8 cellular contexts compared by ENCODE assay signal in genomic region chr22:30386608-30386959, GRCh38. TPM values are rescaled to one million over a fixed set of nuclear protein-coding genes. Genes with fewer than 3 reads are reported as not detected.
DNase-seq lines count a peak whose midpoint lies in the region; ATAC-seq and TF ChIP-seq lines count a peak whose summit lies in the region.

No MANE protein-coding gene starts in this region.

- TF ChIP-seq CTCF in LNCaP clone FGC (IDR thresholded peaks at IDR 0.05; ENCODE audit: control insufficient read depth, extremely low read depth, insufficient read depth) (no peak), neural cell (IDR thresholded peaks at IDR 0.05; ENCODE audit: poor library complexity, severe bottlenecking) (no peak)

- peak overlapping the region; percentile 80 to 90 (median 85) for H3K9ac ChIP-seq in BLaER1 treated with 17β-estradiol and CSF1 and Interleukin-3, amounts not matched to agents 10 nM and 100 nM
- peak overlapping the region; percentile 55 for H3K9ac ChIP-seq in neural cell (ENCODE audit: low read length)

- H3K4me2 ChIP-seq in BLaER1 treated with 17β-estradiol and CSF1 and Interleukin-3, amounts not matched to agents 10 nM and 100 nM, result peak overlapping the region; percentile 72 to 98 (median 86)
- H3K4me2 ChIP-seq in neural cell (ENCODE audit: low read length), result no peak overlapping the region

- H3F3A ChIP-seq in neural cell (ENCODE audit: insufficient read depth, low read length, poor library complexity, severe bottlenecking), result no peaks in the 10 kb centered on the region

- ATAC-seq in GM18867 (IDR thresholded peaks at IDR 0.05; ENCODE audit: unreplicated experiment) (no peak), HG02973 (IDR thresholded peaks at IDR 0.05; ENCODE audit: unreplicated experiment) (no peak), HG02623 (IDR thresholded peaks at IDR 0.05; ENCODE audit: unreplicated experiment) (no peak)

- TF ChIP-seq EP300 in neural cell (conservative IDR thresholded peaks at IDR 0.05; ENCODE audit: poor library complexity, severe bottlenecking), result no peak

- H3K4me1 ChIP-seq in BLaER1 treated with 17β-estradiol and CSF1 and Interleukin-3, amounts not matched to agents 10 nM and 100 nM, result peaks cover 20 to 30% (median 25%) of the 10 kb centered on the region in 10 experiments
- peaks cover 8% of the 10 kb centered on the region for H3K4me1 ChIP-seq in effector memory CD4-positive, alpha-beta T cell (ENCODE audit: control insufficient read depth, insufficient read depth, low read length, poor library complexity, severe bottlenecking)

- peaks cover 0 to 10% (median 0%) of the 10 kb centered on the region in 11 experiments; a peak in 8 of 22 replicates for H3K9me3 ChIP-seq in BLaER1 treated with 17β-estradiol and CSF1 and Interleukin-3, amounts not matched to agents 10 nM and 100 nM (replicated peaks in 1 of 11)
- no peaks in the 10 kb centered on the region for H3K9me3 ChIP-seq in effector memory CD4-positive, alpha-beta T cell (ENCODE audit: control insufficient read depth, low read length)
- no peaks in the 10 kb centered on the region for H3K9me3 ChIP-seq in neural cell (ENCODE audit: low read length)

- peak overlapping the region; percentile 68 to 83 (median 76) for H3K4me3 ChIP-seq in BLaER1 treated with 17β-estradiol and CSF1 and Interleukin-3, amounts not matched to agents 10 nM and 100 nM
- H3K4me3 ChIP-seq in LNCaP clone FGC (ENCODE audit: low read depth, low read length), result peak overlapping the region; percentile 70
- peak overlapping the region; percentile 32 for H3K4me3 ChIP-seq in effector memory CD4-positive, alpha-beta T cell (ENCODE audit: insufficient read depth, low read depth, low read length, poor library complexity, severe bottlenecking)
- H3K4me3 ChIP-seq in neural cell (ENCODE audit: low read length), result peak overlapping the region; percentile 63

- no peak overlapping the region for H2AFZ ChIP-seq in neural cell (ENCODE audit: low read depth, low read length)

- TF ChIP-seq RAD21 in neural cell (conservative IDR thresholded peaks at IDR 0.05), result no peak

- no peak for DNase-seq in LNCaP clone FGC (ENCODE audit: low read depth)
- DNase-seq in effector memory CD4-positive, alpha-beta T cell, result no peak
- DNase-seq in pons (ENCODE audit: low spot score), result no peak

- H3K27me3 ChIP-seq in BLaER1 treated with 17β-estradiol and CSF1 and Interleukin-3, amounts not matched to agents 10 nM and 100 nM, result no peaks in the 10 kb centered on the region
- H3K27me3 ChIP-seq in effector memory CD4-positive, alpha-beta T cell (replicated peaks; ENCODE audit: control insufficient read depth, insufficient read depth, low read length, poor library complexity, severe bottlenecking), result no peaks in the 10 kb centered on the region
- no peaks in the 10 kb centered on the region for H3K27me3 ChIP-seq in neural cell (ENCODE audit: insufficient read depth, low read depth, low read length)

- H3K27ac ChIP-seq in BLaER1 treated with 17β-estradiol and CSF1 and Interleukin-3, amounts not matched to agents 10 nM and 100 nM, result peak overlapping the region in 10 of 11 experiments; percentile 37 to 82 (median 78); a peak in 17 of 22 replicates
- no peak overlapping the region for H3K27ac ChIP-seq in effector memory CD4-positive, alpha-beta T cell (ENCODE audit: insufficient read depth, low read length, poor library complexity, severe bottlenecking)
- H3K27ac ChIP-seq in neural cell (ENCODE audit: low read length), result no peak overlapping the region

- H3K79me2 ChIP-seq in neural cell (replicated peaks; ENCODE audit: insufficient read depth, low read length), result no peaks in the 10 kb centered on the region

- no peaks in the 10 kb centered on the region; a peak in 1 of 22 replicates for H4K20me1 ChIP-seq in BLaER1 treated with 17β-estradiol and CSF1 and Interleukin-3, amounts not matched to agents 10 nM and 100 nM
- H4K20me1 ChIP-seq in neural cell (ENCODE audit: insufficient read depth), result no peaks in the 10 kb centered on the region

- H3K9me2 ChIP-seq in neural cell (ENCODE audit: insufficient read depth, low read length), result no peaks in the 10 kb centered on the region

- peaks cover 0 to 22% (median 0%) of the 10 kb centered on the region in 11 experiments; a peak in 5 of 22 replicates for H3K36me3 ChIP-seq in BLaER1 treated with 17β-estradiol and CSF1 and Interleukin-3, amounts not matched to agents 10 nM and 100 nM
- H3K36me3 ChIP-seq in effector memory CD4-positive, alpha-beta T cell (ENCODE audit: control insufficient read depth, insufficient read depth, low read length), result no peaks in the 10 kb centered on the region
- H3K36me3 ChIP-seq in neural cell (ENCODE audit: insufficient read depth, low read length), result no peaks in the 10 kb centered on the region

TF ChIP-seq in neural cell, 6 proteins besides CTCF, POLR2A, EP300 and RAD21:
- TF ChIP-seq POLR2AphosphoS5 (IDR thresholded peaks at IDR 0.05) (no peak), EZH2 (IDR thresholded peaks at IDR 0.05; ENCODE audit: borderline replicate concordance, insufficient read depth, low read length, poor library complexity, severe bottlenecking) (no peak), SMC3 (conservative IDR thresholded peaks at IDR 0.05; ENCODE audit: poor library complexity) (no peak), MXI1 (conservative IDR thresholded peaks at IDR 0.05; ENCODE audit: poor library complexity, severe bottlenecking) (no peak), TAF1 (IDR thresholded peaks at IDR 0.05; ENCODE audit: low read depth) (no peak)
- TF ChIP-seq, protein P1, sequence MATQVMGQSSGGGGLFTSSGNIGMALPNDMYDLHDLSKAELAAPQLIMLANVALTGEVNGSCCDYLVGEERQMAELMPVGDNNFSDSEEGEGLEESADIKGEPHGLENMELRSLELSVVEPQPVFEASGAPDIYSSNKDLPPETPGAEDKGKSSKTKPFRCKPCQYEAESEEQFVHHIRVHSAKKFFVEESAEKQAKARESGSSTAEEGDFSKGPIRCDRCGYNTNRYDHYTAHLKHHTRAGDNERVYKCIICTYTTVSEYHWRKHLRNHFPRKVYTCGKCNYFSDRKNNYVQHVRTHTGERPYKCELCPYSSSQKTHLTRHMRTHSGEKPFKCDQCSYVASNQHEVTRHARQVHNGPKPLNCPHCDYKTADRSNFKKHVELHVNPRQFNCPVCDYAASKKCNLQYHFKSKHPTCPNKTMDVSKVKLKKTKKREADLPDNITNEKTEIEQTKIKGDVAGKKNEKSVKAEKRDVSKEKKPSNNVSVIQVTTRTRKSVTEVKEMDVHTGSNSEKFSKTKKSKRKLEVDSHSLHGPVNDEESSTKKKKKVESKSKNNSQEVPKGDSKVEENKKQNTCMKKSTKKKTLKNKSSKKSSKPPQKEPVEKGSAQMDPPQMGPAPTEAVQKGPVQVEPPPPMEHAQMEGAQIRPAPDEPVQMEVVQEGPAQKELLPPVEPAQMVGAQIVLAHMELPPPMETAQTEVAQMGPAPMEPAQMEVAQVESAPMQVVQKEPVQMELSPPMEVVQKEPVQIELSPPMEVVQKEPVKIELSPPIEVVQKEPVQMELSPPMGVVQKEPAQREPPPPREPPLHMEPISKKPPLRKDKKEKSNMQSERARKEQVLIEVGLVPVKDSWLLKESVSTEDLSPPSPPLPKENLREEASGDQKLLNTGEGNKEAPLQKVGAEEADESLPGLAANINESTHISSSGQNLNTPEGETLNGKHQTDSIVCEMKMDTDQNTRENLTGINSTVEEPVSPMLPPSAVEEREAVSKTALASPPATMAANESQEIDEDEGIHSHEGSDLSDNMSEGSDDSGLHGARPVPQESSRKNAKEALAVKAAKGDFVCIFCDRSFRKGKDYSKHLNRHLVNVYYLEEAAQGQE (IDR thresholded peaks at IDR 0.05; ENCODE audit: borderline replicate concordance), result no peak

RNA-seq across cellular contexts. Expression of gene RNF215, which starts 0.6 kb away (rescaled TPM):
- polyA plus RNA-seq in neural cell, result 28.3 and 40.5 TPM in 2 replicates
- polyA minus RNA-seq in neural cell, result 13.0 and 15.3 TPM in 2 replicates

RNA-seq across cellular contexts. Expression of gene SEC14L2, which starts 10.2 kb away (rescaled TPM):
- polyA plus RNA-seq in neural cell, result 2.0 and 2.7 TPM in 2 replicates
- 4.9 and 5.8 TPM in 2 replicates for polyA minus RNA-seq in neural cell

RNA-seq across cellular contexts. Expression of gene CCDC157, which starts 29.8 kb away (rescaled TPM):
- polyA plus RNA-seq in neural cell, result 30.6 and 32.2 TPM in 2 replicates
- polyA minus RNA-seq in neural cell, result 14.1 and 24.3 TPM in 2 replicates

RNA-seq across cellular contexts. Expression of gene SF3A1, which starts 29.9 kb away (rescaled TPM):
- polyA plus RNA-seq in neural cell, result 14.4 and 14.6 TPM in 2 replicates
- polyA minus RNA-seq in neural cell, result 32.6 and 46.4 TPM in 2 replicates

RNA-seq across cellular contexts. Expression of gene MTFP1, which starts 39.0 kb away (rescaled TPM):
- 3.2 and 8.1 TPM in 2 replicates for polyA plus RNA-seq in neural cell
- 1.9 and 3.2 TPM in 2 replicates for polyA minus RNA-seq in neural cell

Comparison
In these comparisons a context has a peak if more than half of its experiments do, and no peak if none do; other contexts are left out.
1. H3K27ac ChIP-seq: peak in BLaER1 treated with 17β-estradiol and CSF1 and Interleukin-3, amounts not matched to agents 10 nM and 100 nM (10 of 11); none in effector memory CD4-positive, alpha-beta T cell (single experiment) and neural cell (single experiment).
2. Peak in every context shown above with its lines, with median percentiles within 50 percentile points of each other: H3K4me3 ChIP-seq.